9 cellular contexts compared by ENCODE assay signal in the genomic region with DNA sequence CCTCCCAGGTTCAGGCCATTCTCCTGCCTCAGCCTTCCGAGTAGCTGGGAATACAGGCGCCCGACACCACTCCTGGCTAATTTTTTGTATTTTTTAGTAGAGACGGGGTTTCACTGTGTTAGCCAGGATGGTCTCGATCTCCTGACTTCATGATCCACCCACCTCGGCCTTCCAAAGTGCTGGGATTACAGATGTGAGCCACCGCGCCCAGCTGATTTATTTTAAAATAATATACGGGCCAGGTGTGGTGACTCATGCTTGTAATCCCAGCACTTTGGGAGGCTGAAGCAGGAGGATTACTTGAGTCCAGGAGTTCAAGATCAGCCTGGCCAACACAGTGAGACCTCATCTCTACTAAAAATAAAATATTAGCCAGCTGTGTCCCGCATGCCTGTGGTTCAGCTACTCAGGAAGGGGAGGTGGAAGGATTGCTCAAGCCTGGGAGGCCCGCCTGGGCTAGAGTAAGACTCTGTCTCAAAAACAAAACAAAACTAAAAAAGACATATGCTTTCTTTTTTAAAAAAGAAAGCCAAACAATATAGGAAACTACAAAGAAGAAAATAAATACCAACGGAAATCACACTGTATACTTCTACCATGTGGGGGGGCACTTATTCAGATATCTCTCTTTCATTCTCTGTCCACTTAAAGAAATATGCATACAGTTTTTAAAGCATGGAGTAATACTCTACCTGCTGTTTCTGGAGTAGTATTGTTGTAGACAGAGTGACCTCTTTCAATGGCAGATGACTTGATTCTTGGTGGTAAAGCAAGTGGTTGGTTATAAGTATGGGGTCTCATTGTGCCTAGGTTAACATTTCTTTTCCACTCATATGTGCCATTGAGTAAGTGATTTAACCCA. TPM values are rescaled to one million over a fixed set of nuclear protein-coding genes. Genes with fewer than 3 reads are reported as not detected.
DNase-seq lines count a peak whose midpoint lies in the region; ATAC-seq, FAIRE-seq and TF ChIP-seq lines count a peak whose summit lies in the region.
"Had no signal": no experiment of that assay in that cellular context is flagged by ENCODE, and none has a peak within 500 bp of the region (broad histone marks: within the 10 kb centered on the region; RNA-seq: fewer than 3 reads in every experiment).

No MANE protein-coding gene starts in this region.

- no peak overlapping the region for H3K27ac ChIP-seq in GM12878 (ENCODE audit: control insufficient read depth, insufficient read depth)
- peak overlapping the region in 2 of 4 donors; percentile 71 to 79 for H3K27ac ChIP-seq in pancreas

- RAD21 ChIA-PET in GM12878 (lab: Charles Lee; ENCODE audit: unreplicated experiment), result interaction anchor here (0.6 to 2.9 kb wide), 21 partner anchors 14 to 255 kb away, joined by 3 to 42 read pairs (median 5); a partner anchor contains a TSS

- no TSS peak for BruUV-seq in GM12878 (replicated peaks; lab: Mats Ljungman, UMichigan)

- no peaks in the 10 kb centered on the region for H3K79me2 ChIP-seq in GM12878 (ENCODE audit: control insufficient read depth, insufficient read depth, low read length)

- DNase-seq in GM10266 (ENCODE audit: extremely low spot score) (peak; percentile 13), M059J (ENCODE audit: low read depth) (peak; percentile 61), GM12878 (ENCODE audit: low read depth, low spot score) (no peak), pancreas (no peak), LoVo (ENCODE audit: low spot score) (no peak), NCI-H2196 (lab: John Stamatoyannopoulos, UW; ENCODE audit: unreplicated experiment) (no peak), NCI-H2107 (lab: John Stamatoyannopoulos, UW) (no peak)
- DNase-seq: stimulated activated CD8-positive, alpha-beta memory T cell treated with anti-CD3 and anti-CD28 coated beads, Interleukin-4, amount 100 ng/mL, for 48 hours had no signal

- CTCF ChIA-PET in GM12878 (lab: Yijun Ruan, JAX), result interaction anchor here (0.6 to 3.4 kb wide), 32 partner anchors 8 to 350 kb away, joined by 3 to 93 read pairs (median 6); a partner anchor contains a TSS

- TF ChIP-seq CTCF in GM10266 (IDR thresholded peaks at IDR 0.05; ENCODE audit: control insufficient read depth, insufficient read depth, low read depth, missing control alignments) (no peak), GM12878 (IDR thresholded peaks at IDR 0.05 in 2 of 3, conservative IDR thresholded peaks at IDR 0.05 in 1 of 3; ENCODE audit: control insufficient read depth in 2 of 3, extremely low read depth in 1 of 3, insufficient read depth in 1 of 3, low read depth in 3 of 3, low read length in 3 of 3) (no peak; a peak in 1 of 6 replicates), pancreas (IDR thresholded peaks at IDR 0.05) (no peak)

- peak; percentile 65 for ATAC-seq in GM12878
- ATAC-seq in pancreas, result peak; percentile 48 to 59 (median 49)
- ATAC-seq in HG02798 (IDR thresholded peaks at IDR 0.05; ENCODE audit: poor library complexity, unreplicated experiment), result no peak

- no peaks in the 10 kb centered on the region for H3K36me3 ChIP-seq in GM12878 (ENCODE audit: control insufficient read depth in 2 of 2, insufficient read depth in 2 of 2, low read length in 1 of 2)
- no peaks in the 10 kb centered on the region for H3K36me3 ChIP-seq in pancreas

- H3K4me2 ChIP-seq in GM12878 (ENCODE audit: control insufficient read depth, insufficient read depth), result peak overlapping the region; percentile 30; the same call in 1 of the 2 replicates

- no peaks in the 10 kb centered on the region for H4K20me1 ChIP-seq in GM12878 (ENCODE audit: control insufficient read depth, insufficient read depth)

- no peak overlapping the region for H3K4me3 ChIP-seq in GM12878
- H3K4me3 ChIP-seq in pancreas, result no peak overlapping the region

- SMC1A ChIA-PET in GM12878 (lab: Charles Lee; ENCODE audit: uncharacterized antibody, unreplicated experiment), result interaction anchor here (0.7 to 4.3 kb wide), 24 partner anchors 11 to 256 kb away, joined by 3 to 76 read pairs (median 4); a partner anchor contains a TSS

- H3K4me1 ChIP-seq in GM12878 (ENCODE audit: control insufficient read depth, insufficient read depth, low read length) (no peaks in the 10 kb centered on the region), pancreas (peaks cover 8 to 18% (median 10%) of the 10 kb centered on the region in 3 donors)

- FAIRE-seq in GM12878 (lab: Jason Lieb, UNC) (no peak), pancreas (lab: Jason Lieb, UNC) (no peak)

- intact Hi-C loops in GM12878 (cut with micrococcal nuclease; ENCODE audit: unreplicated experiment), result no loop called here
- intact Hi-C loops in pancreas (cut with DNase I), result no loop called here

- no peak overlapping the region for H3K9ac ChIP-seq in GM12878 (ENCODE audit: control insufficient read depth, insufficient read depth, low read length)

- TF ChIP-seq POLR2A in GM12878 (IDR thresholded peaks at IDR 0.05; ENCODE audit: low read depth, low read length), result no peak

- TF ChIP-seq EP300 in GM12878 (IDR thresholded peaks at IDR 0.05; ENCODE audit: borderline replicate concordance in 1 of 2, control insufficient read depth in 1 of 2, low read depth in 2 of 2, low read length in 2 of 2), result no peak

- H3K9me3 ChIP-seq in GM12878 (replicated peaks; ENCODE audit: control insufficient read depth, insufficient read depth, low read length), result no peaks in the 10 kb centered on the region
- no peaks in the 10 kb centered on the region for H3K9me3 ChIP-seq in pancreas

- H3K27me3 ChIP-seq in GM12878 (replicated peaks in 1 of 2; ENCODE audit: control insufficient read depth in 2 of 2, insufficient read depth in 2 of 2, low read length in 1 of 2) (no peaks in the 10 kb centered on the region), pancreas (no peaks in the 10 kb centered on the region)

- H2AFZ ChIP-seq in GM12878 (ENCODE audit: control insufficient read depth, low read depth, low read length), result peak overlapping the region; percentile 59; the same call in 1 of the 2 replicates

- in situ Hi-C loops in GM12878 (cut with MboI), result no loop called here

- 0 out of 2 replicates have a peak, but pooled peaks have one; percentile 19 for TF ChIP-seq RAD21 in GM12878 (IDR thresholded peaks at IDR 0.05; ENCODE audit: insufficient read depth, low read depth, low read length)

- POLR2A ChIA-PET in GM12878 (lab: Charles Lee), result no interaction called here

- 70% methylated on average over 12 of the region's 12 CpGs for WGBS in GM12878 (ENCODE audit: insufficient coverage, insufficient replicate concordance, low lambda C conversion rate, missing lambda C conversion rate)
- 75 to 78% methylated on average over 12 of the region's 12 CpGs for WGBS in pancreas, 2 donors

TF ChIP-seq in GM12878, 131 proteins besides CTCF, POLR2A, EP300 and RAD21 (continues in another document):
- TF ChIP-seq EZH2 (IDR thresholded peaks at IDR 0.05; ENCODE audit: borderline replicate concordance, control insufficient read depth, low read depth, low read length) (no peak), ETV6 (conservative IDR thresholded peaks at IDR 0.05 in 1 of 2, IDR thresholded peaks at IDR 0.05 in 1 of 2; ENCODE audit: borderline replicate concordance in 1 of 2, low read depth in 1 of 2) (no peak), RAD51 (IDR thresholded peaks at IDR 0.05) (no peak), STAT3 (IDR thresholded peaks at IDR 0.05; ENCODE audit: low read depth, low read length) (no peak), JUND (IDR thresholded peaks at IDR 0.05; ENCODE audit: low read depth, low read length) (no peak), MXI1 (IDR thresholded peaks at IDR 0.05; ENCODE audit: low read depth, low read length) (no peak), YBX1 (IDR thresholded peaks at IDR 0.05) (no peak), GATAD2B (conservative IDR thresholded peaks at IDR 0.05; ENCODE audit: low read depth) (no peak)

RNA-seq across cellular contexts. Expression of a gene that starts 0.9 kb away (rescaled TPM):
- total RNA-seq in M059J (2014; rRNA removed; shearing (Covaris generic)), result 18.0 and 20.1 TPM in 2 replicates
- total RNA-seq in GM12878 (2013; cell fraction: nucleolus; rRNA removed), result 32.1 and 33.9 TPM in 2 replicates
- 12.3 and 12.6 TPM in 2 replicates for total RNA-seq in GM12878 (2014; rRNA removed)
- total RNA-seq in GM12878 (2014; rRNA removed; fragmentation: Illumina TruSeq; extraction: Trizol), result 18.4 and 19.8 TPM in 2 replicates
- 12.6 and 15.7 TPM in 2 replicates for total RNA-seq in GM12878 (2021)
- polyA plus RNA-seq in GM12878 (2011; ENCODE audit: low read depth), result 11.9 TPM
- polyA plus RNA-seq in GM12878 (2011; rRNA removed), result 36.8 and 46.5 TPM in 2 replicates
- 22.3 and 23.0 TPM in 2 replicates for polyA plus RNA-seq in GM12878 (2011; cell fraction: cytosol; rRNA removed)
- 20.0 and 26.4 TPM in 2 replicates for polyA plus RNA-seq in GM12878 (2011; cell fraction: nucleus; rRNA removed)
- polyA plus RNA-seq in GM12878 (2012), result 8.5 and 10.2 TPM in 2 replicates
- 24.3 and 29.6 TPM in 2 replicates for polyA plus RNA-seq in GM12878 (2014; fragmentation: Illumina TruSeq; extraction: Trizol)
- 10 to 100 TPM in 1 of 2 experiments, 1 to 10 TPM in 1; 6.3 to 10.2 TPM for polyA plus RNA-seq in GM12878 (2014; fragmentation: Nextera tagmentation; extraction: Ambion mirVana)
- 10.0 and 10.5 TPM in 2 replicates for polyA plus RNA-seq in GM12878 (2014; rRNA removed)
- 10 to 100 TPM; 19.8 to 20.2 TPM for polyA plus RNA-seq in GM12878 (2016; fragmentation: Nextera tagmentation; extraction: Ambion mirVana)
- polyA minus RNA-seq in GM12878 (2011; rRNA and poly(A)+ RNA removed), result 13.5 and 20.1 TPM in 2 replicates
- polyA minus RNA-seq in GM12878 (2011; cell fraction: cytosol; rRNA and poly(A)+ RNA removed), result 8.6 and 9.5 TPM in 2 replicates
- 10.5 and 18.4 TPM in 2 replicates for polyA minus RNA-seq in GM12878 (2011; cell fraction: nucleus; rRNA and poly(A)+ RNA removed)
- 10 to 100 TPM; 24.7 to 39.3 (median 31.2) TPM for total RNA-seq in pancreas
- polyA plus RNA-seq in pancreas, result 10 to 100 TPM; 34.0 to 47.4 TPM

RNA-seq across cellular contexts. Expression of a gene that starts 57.7 kb away (rescaled TPM):
- total RNA-seq in M059J (2014; rRNA removed; shearing (Covaris generic)), result 20.2 and 23.6 TPM in 2 replicates
- 109 and 121 TPM in 2 replicates for total RNA-seq in GM12878 (2013; cell fraction: nucleolus; rRNA removed)
- 49.5 and 56.7 TPM in 2 replicates for total RNA-seq in GM12878 (2014; rRNA removed)
- 89.7 and 90.4 TPM in 2 replicates for total RNA-seq in GM12878 (2014; rRNA removed; fragmentation: Illumina TruSeq; extraction: Trizol)
- 84.9 and 91.7 TPM in 2 replicates for total RNA-seq in GM12878 (2021)
- 76.4 TPM for polyA plus RNA-seq in GM12878 (2011; ENCODE audit: low read depth)
- 46.6 and 67.2 TPM in 2 replicates for polyA plus RNA-seq in GM12878 (2011; rRNA removed)
- 20.3 and 26.2 TPM in 2 replicates for polyA plus RNA-seq in GM12878 (2011; cell fraction: cytosol; rRNA removed)
- polyA plus RNA-seq in GM12878 (2011; cell fraction: nucleus; rRNA removed), result 78.7 and 136 TPM in 2 replicates
- 72.4 and 110 TPM in 2 replicates for polyA plus RNA-seq in GM12878 (2012)
- polyA plus RNA-seq in GM12878 (2014; fragmentation: Illumina TruSeq; extraction: Trizol), result 166 and 215 TPM in 2 replicates
- polyA plus RNA-seq in GM12878 (2014; fragmentation: Nextera tagmentation; extraction: Ambion mirVana), result 10 to 100 TPM; 44.2 to 55.4 TPM
- polyA plus RNA-seq in GM12878 (2014; rRNA removed), result 113 and 127 TPM in 2 replicates
- 100 to 1,000 TPM; 107 to 114 TPM for polyA plus RNA-seq in GM12878 (2016; fragmentation: Nextera tagmentation; extraction: Ambion mirVana)
- 13.8 and 16.1 TPM in 2 replicates for polyA minus RNA-seq in GM12878 (2011; rRNA and poly(A)+ RNA removed)
- 6.9 and 7.4 TPM in 2 replicates for polyA minus RNA-seq in GM12878 (2011; cell fraction: cytosol; rRNA and poly(A)+ RNA removed)
- 22.7 and 38.6 TPM in 2 replicates for polyA minus RNA-seq in GM12878 (2011; cell fraction: nucleus; rRNA and poly(A)+ RNA removed)
- 10 to 100 TPM; 19.0 to 31.7 (median 25.4) TPM for total RNA-seq in pancreas
- 10 to 100 TPM; 38.9 to 60.1 TPM for polyA plus RNA-seq in pancreas

Comparison
In these comparisons a context has a peak if more than half of its experiments do, and no peak if none do; other contexts are left out.
1. DNase-seq: peak in GM10266 (single experiment) and M059J (single experiment); none in GM12878 (single experiment), pancreas (0 of 6), LoVo (single experiment), NCI-H2196 (single experiment) and NCI-H2107 (single experiment).